ENCODE assay signal across 2 cellular contexts in genomic region chr12:19198272-19198671, GRCh38.
TF ChIP-seq lines count a peak whose summit lies in the region.

No MANE protein-coding gene starts in this region.

TF ChIP-seq in A549, 52 proteins besides CTCF, POLR2A, EP300 and RAD21 (continued from another document):
- TF ChIP-seq FOSL2 (IDR thresholded peaks at IDR 0.05) (no peak), FOSL2 (CRISPR knock-in tag; IDR thresholded peaks at IDR 0.05) (peak; percentile 11; the same call in 1 of the 2 replicates)

TF ChIP-seq in HEK293, 187 proteins besides CTCF, POLR2A, EP300 and RAD21 (continued from another document):
- TF ChIP-seq, protein P1, sequence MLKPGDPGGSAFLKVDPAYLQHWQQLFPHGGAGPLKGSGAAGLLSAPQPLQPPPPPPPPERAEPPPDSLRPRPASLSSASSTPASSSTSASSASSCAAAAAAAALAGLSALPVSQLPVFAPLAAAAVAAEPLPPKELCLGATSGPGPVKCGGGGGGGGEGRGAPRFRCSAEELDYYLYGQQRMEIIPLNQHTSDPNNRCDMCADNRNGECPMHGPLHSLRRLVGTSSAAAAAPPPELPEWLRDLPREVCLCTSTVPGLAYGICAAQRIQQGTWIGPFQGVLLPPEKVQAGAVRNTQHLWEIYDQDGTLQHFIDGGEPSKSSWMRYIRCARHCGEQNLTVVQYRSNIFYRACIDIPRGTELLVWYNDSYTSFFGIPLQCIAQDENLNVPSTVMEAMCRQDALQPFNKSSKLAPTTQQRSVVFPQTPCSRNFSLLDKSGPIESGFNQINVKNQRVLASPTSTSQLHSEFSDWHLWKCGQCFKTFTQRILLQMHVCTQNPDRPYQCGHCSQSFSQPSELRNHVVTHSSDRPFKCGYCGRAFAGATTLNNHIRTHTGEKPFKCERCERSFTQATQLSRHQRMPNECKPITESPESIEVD (tag by site-specific recombination; IDR thresholded peaks at IDR 0.05) = 0 out of 2 replicates have a peak, but pooled peaks have one; percentile 14
- TF ChIP-seq ZNF629 (tag by site-specific recombination; IDR thresholded peaks at IDR 0.05) = 0 out of 2 replicates have a peak, but pooled peaks have one; percentile 38
- TF ChIP-seq PRDM1 (tag by site-specific recombination; IDR thresholded peaks at IDR 0.05) = no peak
- TF ChIP-seq, protein P2, sequence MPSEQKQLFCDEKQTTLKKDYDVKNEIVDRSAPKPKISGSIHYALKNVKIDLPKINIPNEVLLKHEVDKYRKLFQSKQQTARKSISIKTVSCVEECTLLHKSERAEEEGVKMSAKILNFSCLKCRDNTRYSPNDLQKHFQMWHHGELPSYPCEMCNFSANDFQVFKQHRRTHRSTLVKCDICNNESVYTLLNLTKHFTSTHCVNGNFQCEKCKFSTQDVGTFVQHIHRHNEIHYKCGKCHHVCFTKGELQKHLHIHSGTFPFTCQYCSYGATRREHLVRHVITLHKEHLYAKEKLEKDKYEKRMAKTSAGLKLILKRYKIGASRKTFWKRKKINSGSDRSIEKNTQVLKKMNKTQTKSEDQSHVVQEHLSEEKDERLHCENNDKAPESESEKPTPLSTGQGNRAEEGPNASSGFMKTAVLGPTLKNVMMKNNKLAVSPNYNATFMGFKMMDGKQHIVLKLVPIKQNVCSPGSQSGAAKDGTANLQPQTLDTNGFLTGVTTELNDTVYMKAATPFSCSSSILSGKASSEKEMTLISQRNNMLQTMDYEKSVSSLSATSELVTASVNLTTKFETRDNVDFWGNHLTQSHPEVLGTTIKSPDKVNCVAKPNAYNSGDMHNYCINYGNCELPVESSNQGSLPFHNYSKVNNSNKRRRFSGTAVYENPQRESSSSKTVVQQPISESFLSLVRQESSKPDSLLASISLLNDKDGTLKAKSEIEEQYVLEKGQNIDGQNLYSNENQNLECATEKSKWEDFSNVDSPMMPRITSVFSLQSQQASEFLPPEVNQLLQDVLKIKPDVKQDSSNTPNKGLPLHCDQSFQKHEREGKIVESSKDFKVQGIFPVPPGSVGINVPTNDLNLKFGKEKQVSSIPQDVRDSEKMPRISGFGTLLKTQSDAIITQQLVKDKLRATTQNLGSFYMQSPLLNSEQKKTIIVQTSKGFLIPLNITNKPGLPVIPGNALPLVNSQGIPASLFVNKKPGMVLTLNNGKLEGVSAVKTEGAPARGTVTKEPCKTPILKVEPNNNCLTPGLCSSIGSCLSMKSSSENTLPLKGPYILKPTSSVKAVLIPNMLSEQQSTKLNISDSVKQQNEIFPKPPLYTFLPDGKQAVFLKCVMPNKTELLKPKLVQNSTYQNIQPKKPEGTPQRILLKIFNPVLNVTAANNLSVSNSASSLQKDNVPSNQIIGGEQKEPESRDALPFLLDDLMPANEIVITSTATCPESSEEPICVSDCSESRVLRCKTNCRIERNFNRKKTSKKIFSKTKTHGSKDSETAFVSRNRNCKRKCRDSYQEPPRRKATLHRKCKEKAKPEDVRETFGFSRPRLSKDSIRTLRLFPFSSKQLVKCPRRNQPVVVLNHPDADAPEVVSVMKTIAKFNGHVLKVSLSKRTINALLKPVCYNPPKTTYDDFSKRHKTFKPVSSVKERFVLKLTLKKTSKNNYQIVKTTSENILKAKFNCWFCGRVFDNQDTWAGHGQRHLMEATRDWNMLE (tag by site-specific recombination; conservative IDR thresholded peaks at IDR 0.05; ENCODE audit: low read depth) = no peak
- 0 out of 2 replicates have a peak, but pooled peaks have one; percentile 16 for TF ChIP-seq FEZF1 (tag by site-specific recombination; IDR thresholded peaks at IDR 0.05)
TF ChIP-seq in HEK293: peak in this region for 3.
